ENCODE assay signal across 33 cellular contexts in the genomic region with DNA sequence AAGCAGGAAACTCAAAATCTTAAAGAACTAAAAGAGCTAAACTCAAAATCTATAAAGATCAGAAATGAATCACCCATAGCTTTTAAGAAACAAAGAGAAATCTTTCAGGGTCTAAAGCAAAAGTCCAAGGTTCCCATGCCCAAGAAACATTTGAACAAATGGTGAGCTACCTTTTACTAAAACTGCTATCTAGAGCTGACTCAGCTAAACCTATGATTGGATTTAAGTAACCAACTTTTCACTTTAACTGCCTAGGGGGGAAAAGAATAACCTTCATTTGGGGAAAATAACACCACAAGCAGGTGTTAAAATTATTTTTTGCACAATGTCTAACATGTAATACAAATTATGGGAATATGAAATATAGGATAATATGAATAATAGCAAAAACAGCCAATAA.
"Had no signal": no experiment of that assay in that cellular context is flagged by ENCODE, and none has a peak within 500 bp of the region (broad histone marks: within the 10 kb centered on the region; RNA-seq: fewer than 3 reads in every experiment).

No MANE protein-coding gene starts in this region.

- FAIRE-seq: astrocyte, bronchial epithelial cell had no signal

- H3K27ac ChIP-seq: adrenal gland, ascending aorta, body of pancreas, brain microvascular endothelial cell, breast epithelium, cardiac muscle cell had no signal

- H3K4me3 ChIP-seq: adrenal gland, ascending aorta, body of pancreas, breast epithelium, cardiac muscle cell had no signal

- DNase-seq: activated effector memory CD4-positive, alpha-beta T cell treated with anti-CD3 and anti-CD28 coated beads, Interleukin-2, amount 50 U/mL, for 16 hours; activated effector memory CD4-positive, alpha-beta T cell treated with Interleukin-2 at 50 U/mL for 16 hours; activated gamma-delta T cell; activated gamma-delta T cell treated with Interleukin-2 at 50 U/mL for 16 hours; activated naive CD4-positive, alpha-beta T cell; activated naive CD4-positive, alpha-beta T cell treated with anti-CD3 and anti-CD28 coated beads for 36 hours; activated naive CD4-positive, alpha-beta T cell treated with anti-CD3 and anti-CD28 coated beads, Interleukin-2, amount 10 ng/mL, durations not matched to agents 7 days and 5 days; activated naive CD4-positive, alpha-beta T cell treated with anti-CD3 and anti-CD28 coated beads, Interleukin-2, amount 50 U/mL, for 16 hours; activated naive CD4-positive, alpha-beta T cell treated with Interleukin-2 at 50 U/mL for 16 hours; activated naive CD8-positive, alpha-beta T cell treated with anti-CD3 and anti-CD28 coated beads for 36 hours; activated naive CD8-positive, alpha-beta T cell treated with anti-CD3 and anti-CD28 coated beads, Interleukin-2, amount 10 ng/mL, durations not matched to agents 7 days and 5 days; activated naive CD8-positive, alpha-beta T cell treated with anti-CD3 and anti-CD28 coated beads, Interleukin-2, amount 50 U/mL, for 24 hours; activated T-cell treated with anti-CD3 and anti-CD28 coated beads, Interleukin-2, amount 50 U/mL, for 24 hours; activated T-cell treated with anti-CD3 and anti-CD28 coated beads, Interleukin-2, amount 50 U/mL, for 4 hours; activated T-cell treated with anti-CD3 and anti-CD28 coated beads, Interleukin-2, amount 50 U/mL, for 48 hours; activated T-cell treated with anti-CD3 and anti-CD28 coated beads, Interleukin-2, amount 50 U/mL, for 72 hours; adrenal gland; amniotic stem cell; amygdala; anterior cingulate cortex; aorta; body of pancreas; brain microvascular endothelial cell; caudate nucleus; central memory CD4-positive, alpha-beta T cell; cerebellar nuclear complex had no signal

- H3K36me3 ChIP-seq: adrenal gland, ascending aorta, brain microvascular endothelial cell, breast epithelium, cardiac muscle cell had no signal

- ATAC-seq: activated naive CD4-positive, alpha-beta T cell treated with anti-CD3 and anti-CD28 coated beads, Interleukin-2, amount 50 U/mL, for 72 hours; activated naive CD8-positive, alpha-beta T cell treated with anti-CD3 and anti-CD28 coated beads, Interleukin-2, amount 50 U/mL, for 24 hours; activated T-cell treated with anti-CD3 and anti-CD28 coated beads, Interleukin-2, amount 50 U/mL, for 4 hours; activated T-cell treated with anti-CD3 and anti-CD28 coated beads, Interleukin-2, amount 50 U/mL, for 72 hours; activated T-helper 17 cell treated with anti-CD3 and anti-CD28 coated beads, Interleukin-2, amount 50 U/mL, for 72 hours; body of pancreas had no signal

- H3K4me1 ChIP-seq: adrenal gland, ascending aorta, body of pancreas, breast epithelium had no signal

- H3K27me3 ChIP-seq: adrenal gland, ascending aorta, body of pancreas, brain microvascular endothelial cell, breast epithelium, cardiac muscle cell had no signal

- H3K9me3 ChIP-seq: adrenal gland, ascending aorta, body of pancreas, breast epithelium had no signal
